In genomic region chr6:158387036-158387435, GRCh38 we compare ENCODE assay signal across 1 cellular context.
TF ChIP-seq lines count a peak whose summit lies in the region.

No MANE protein-coding gene starts in this region.

TF ChIP-seq in GM23338, 12 proteins besides CTCF, POLR2A, EP300 and RAD21 (continued from another document):
- no peak for TF ChIP-seq ZNF462 (CRISPR knock-in tag; IDR thresholded peaks at IDR 0.05)
- no peak for TF ChIP-seq EZH2 (IDR thresholded peaks at IDR 0.05; ENCODE audit: low read depth, unreplicated experiment)
- TF ChIP-seq POLR2AphosphoS5 (IDR thresholded peaks at IDR 0.05; ENCODE audit: low read depth), result no peak
TF ChIP-seq in GM23338: peak in this region for 0.
